16 cellular contexts compared by ENCODE assay signal in genomic region chr1:112558634-112559033, GRCh38. TPM values are rescaled to one million over a fixed set of nuclear protein-coding genes. Genes with fewer than 3 reads are reported as not detected.
DNase-seq lines count a peak whose midpoint lies in the region; ATAC-seq, FAIRE-seq and TF ChIP-seq lines count a peak whose summit lies in the region.
"Had no signal": no experiment of that assay in that cellular context is flagged by ENCODE, and none has a peak within 500 bp of the region (broad histone marks: within the 10 kb centered on the region; RNA-seq: fewer than 3 reads in every experiment).

No MANE protein-coding gene starts in this region.

- DNase-seq in D341Med (ENCODE audit: low spot score): peak; percentile 21
- DNase-seq in NCI-H2227 treated with DMSO at 0.1 percent for 48 hours (lab: John Stamatoyannopoulos, UW): peak; percentile 83
- no peak for DNase-seq in K562 (ENCODE audit: extremely low read depth in 1 of 4, low spot score in 3 of 4)
- peak; percentile 39 for DNase-seq in neuronal stem cell (ENCODE audit: low spot score)
- no peak for DNase-seq in UCSD-AML1 (lab: John Stamatoyannopoulos, UW; ENCODE audit: unreplicated experiment)
- DNase-seq in HT-29 (ENCODE audit: low spot score): no peak
- no peak for DNase-seq in MG63
- DNase-seq: 8988T; ACHN; CD4-positive, CD25-positive, alpha-beta regulatory T cell; DMS79; GOT3; H9 had no signal

- ATAC-seq in K562 (no peak), GM18517 (IDR thresholded peaks at IDR 0.05; ENCODE audit: unreplicated experiment) (no peak)

- TF ChIP-seq RAD21 in K562 (CRISPR knock-in tag; conservative IDR thresholded peaks at IDR 0.05 in 1 of 2, IDR thresholded peaks at IDR 0.05 in 1 of 2): no peak

- H3K27ac ChIP-seq in K562 (ENCODE audit: extremely low read depth, low read depth, low read length): peak overlapping the region; percentile 14; the same call in 1 of the 3 replicates
- peak overlapping the region; percentile 25 for H3K27ac ChIP-seq in neuronal stem cell (replicated peaks; ENCODE audit: low read length)
- H3K27ac ChIP-seq: BLaER1 treated with 17β-estradiol and CSF1 and Interleukin-3, amounts not matched to agents 10 nM and 100 nM had no signal

- H3K4me3 ChIP-seq in K562: no peak overlapping the region
- H3K4me3 ChIP-seq in neuronal stem cell (ENCODE audit: low read length in 2 of 2): no peak overlapping the region
- no peak overlapping the region for H3K4me3 ChIP-seq in MG63
- H3K4me3 ChIP-seq: BLaER1 treated with 17β-estradiol and CSF1 and Interleukin-3, amounts not matched to agents 10 nM and 100 nM had no signal

- 88% methylated on average over 3 of the region's 3 CpGs for WGBS in K562 (ENCODE audit: insufficient coverage, low coverage, missing lambda C conversion rate)
- WGBS in neuronal stem cell (ENCODE audit: extremely low coverage in 2 of 2, insufficient read length in 2 of 2, insufficient replicate concordance in 1 of 2), 2 donors: no CpG with 5 or more reads among the region's 3 CpGs

- H2AK5ac ChIP-seq in neuronal stem cell (ENCODE audit: low read depth, low read length): no peak overlapping the region

- H3K4me1 ChIP-seq in K562 (replicated peaks in 1 of 2; ENCODE audit: control insufficient read depth in 2 of 2, insufficient read depth in 2 of 2, low read length in 2 of 2): no peaks in the 10 kb centered on the region; a peak in 1 of 5 replicates
- H3K4me1 ChIP-seq in neuronal stem cell (ENCODE audit: control insufficient read depth in 2 of 2, insufficient read depth in 1 of 2, low read depth in 1 of 2, low read length in 2 of 2): peaks cover 2% of the 10 kb centered on the region in 2 donors

- no peak overlapping the region for H3K23ac ChIP-seq in neuronal stem cell (ENCODE audit: low read depth, low read length, poor library complexity)

- H3K36me3 ChIP-seq in K562 (ENCODE audit: control insufficient read depth, insufficient read depth, low read length) (no peaks in the 10 kb centered on the region; the same call in 2 of the 3 replicates), neuronal stem cell (replicated peaks in 1 of 2; ENCODE audit: control insufficient read depth in 2 of 2, insufficient read depth in 2 of 2, low read length in 2 of 2) (peaks cover 0 to 41% of the 10 kb centered on the region in 2 donors), MG63 (peaks cover 24% of the 10 kb centered on the region)

- H3K27me3 ChIP-seq in K562 (ENCODE audit: control insufficient read depth in 2 of 2, insufficient read depth in 2 of 2, low read length in 2 of 2) (no peaks in the 10 kb centered on the region), neuronal stem cell (ENCODE audit: control insufficient read depth in 3 of 3, insufficient read depth in 3 of 3, low read depth in 1 of 3, low read length in 3 of 3) (no peaks in the 10 kb centered on the region), MG63 (no peaks in the 10 kb centered on the region)
- H3K27me3 ChIP-seq: BLaER1 treated with 17β-estradiol and CSF1 and Interleukin-3, amounts not matched to agents 10 nM and 100 nM had no signal

- H4K8ac ChIP-seq in neuronal stem cell (ENCODE audit: low read depth, low read length): no peak overlapping the region

- no peak overlapping the region for H3K4me2 ChIP-seq in K562 (ENCODE audit: insufficient read depth, low read length)
- no peak overlapping the region for H3K4me2 ChIP-seq in neuronal stem cell (ENCODE audit: insufficient read depth, low read length, poor library complexity, severe bottlenecking)
- H3K4me2 ChIP-seq: BLaER1 treated with 17β-estradiol and CSF1 and Interleukin-3, amounts not matched to agents 10 nM and 100 nM had no signal

- no peak for TF ChIP-seq EP300 in K562 (IDR thresholded peaks at IDR 0.05; ENCODE audit: low read length)

- no peak overlapping the region for H2BK120ac ChIP-seq in neuronal stem cell (ENCODE audit: low read depth, low read length)

- BruUV-seq in K562 (replicated peaks; lab: Mats Ljungman, UMichigan): no TSS peak

- no peak overlapping the region for H2BK12ac ChIP-seq in neuronal stem cell (ENCODE audit: low read length)

- H2AFZ ChIP-seq in K562 (ENCODE audit: low read depth, low read length) (no peak overlapping the region), neuronal stem cell (ENCODE audit: low read length) (no peak overlapping the region)

- CTCF ChIA-PET in K562 (lab: Yijun Ruan, JAX; ENCODE audit: low intra/inter-chr PET ratio): no interaction called here

- POLR2A ChIA-PET in K562 (lab: Yijun Ruan, JAX): interaction anchor here (1.8 kb wide), 1 partner anchor 15 kb away, joined by 5 read pairs; no protein-coding TSS in a partner anchor

- H2BK15ac ChIP-seq in neuronal stem cell (ENCODE audit: low read length): no peak overlapping the region

- no peak for TF ChIP-seq POLR2A in K562 (conservative IDR thresholded peaks at IDR 0.05)

- no peak for TF ChIP-seq CTCF in K562 (IDR thresholded peaks at IDR 0.05 in 2 of 3, conservative IDR thresholded peaks at IDR 0.05 in 1 of 3; ENCODE audit: insufficient read depth in 2 of 3, low read depth in 1 of 3, low read length in 3 of 3)

- FAIRE-seq in K562 (lab: Jason Lieb, UNC): no peak
- FAIRE-seq: GM12891 had no signal

- H2BK5ac ChIP-seq in neuronal stem cell (ENCODE audit: low read length): no peak overlapping the region

- intact Hi-C loops in K562 (cut with micrococcal nuclease): no loop called here

- H3K4ac ChIP-seq in neuronal stem cell (ENCODE audit: low read length): no peak overlapping the region

- no peak overlapping the region for H4K91ac ChIP-seq in neuronal stem cell (ENCODE audit: low read depth, low read length, poor library complexity)

- H3K9ac ChIP-seq in K562 (ENCODE audit: insufficient read depth in 1 of 2, low read depth in 2 of 2, low read length in 2 of 2) (no peak overlapping the region), neuronal stem cell (ENCODE audit: low read depth, low read length, poor library complexity) (no peak overlapping the region)
- H3K9ac ChIP-seq: BLaER1 treated with 17β-estradiol and CSF1 and Interleukin-3, amounts not matched to agents 10 nM and 100 nM had no signal

- no peaks in the 10 kb centered on the region for H4K20me1 ChIP-seq in K562 (replicated peaks; ENCODE audit: control insufficient read depth, insufficient read depth, low read length)
- H4K20me1 ChIP-seq: BLaER1 treated with 17β-estradiol and CSF1 and Interleukin-3, amounts not matched to agents 10 nM and 100 nM had no signal

- no peaks in the 10 kb centered on the region for H3K79me1 ChIP-seq in neuronal stem cell (ENCODE audit: low read depth, low read length)

- in situ Hi-C loops in K562 (cut with MboI): no loop called here

- no peaks in the 10 kb centered on the region for H3K9me1 ChIP-seq in K562 (ENCODE audit: control insufficient read depth, insufficient read depth, low read length)

- H3K79me2 ChIP-seq in K562 (ENCODE audit: control insufficient read depth, insufficient read depth, low read length): no peaks in the 10 kb centered on the region

- H3K18ac ChIP-seq in neuronal stem cell (ENCODE audit: low read length): no peak overlapping the region

- H3K14ac ChIP-seq in neuronal stem cell (ENCODE audit: low read length): no peak overlapping the region

- H3K9me3 ChIP-seq in K562 (replicated peaks; ENCODE audit: control insufficient read depth, insufficient read depth, low read depth, low read length) (no peaks in the 10 kb centered on the region), neuronal stem cell (replicated peaks in 1 of 2; ENCODE audit: control insufficient read depth in 2 of 2, insufficient read depth in 1 of 2, low read depth in 1 of 2, low read length in 2 of 2) (no peaks in the 10 kb centered on the region), MG63 (no peaks in the 10 kb centered on the region)
- H3K9me3 ChIP-seq: BLaER1 treated with 17β-estradiol and CSF1 and Interleukin-3, amounts not matched to agents 10 nM and 100 nM had no signal

TF ChIP-seq in K562, 482 proteins besides CTCF, POLR2A, EP300 and RAD21:
- TF ChIP-seq NFE2L1 (tag; IDR thresholded peaks at IDR 0.05; ENCODE audit: borderline replicate concordance, low read depth): no peak

RNA-seq across cellular contexts. Expression of gene WNT2B, which starts 49.9 kb away (rescaled TPM):
- total RNA-seq in K562 (2011; cell fraction: chromatin; rRNA removed; ENCODE audit: low replicate concordance): 0.18 and 0.23 TPM in 2 replicates
- not detected in 2 replicates for total RNA-seq in K562 (2011; cell fraction: nucleolus; rRNA removed)
- 0.15 TPM in 1 of 2 replicates, not detected in the other for total RNA-seq in K562 (2011; cell fraction: nucleoplasm; rRNA removed)
- total RNA-seq in K562 (2014; rRNA removed): not detected in 2 replicates
- total RNA-seq in K562 (2014; rRNA removed; fragmentation: Illumina TruSeq; extraction: Trizol): not detected in 2 replicates
- total RNA-seq in K562 (2015; rRNA removed; fragmentation: Illumina TruSeq; extraction: Trizol): 0.04 TPM in 1 of 2 replicates, not detected in the other
- 0.02 and 0.04 TPM in 2 replicates for total RNA-seq in K562 (2021)
- 0.04 and 0.09 TPM in 2 replicates for polyA plus RNA-seq in K562 (2011; rRNA removed)
- 0.01 TPM in 1 of 2 replicates, not detected in the other for polyA plus RNA-seq in K562 (2011; cell fraction: cytosol; rRNA removed)
- polyA plus RNA-seq in K562 (2011; cell fraction: nucleus; rRNA removed): 0.08 and 0.09 TPM in 2 replicates
- polyA plus RNA-seq in K562 (2012): 0.09 and 0.24 TPM in 2 replicates
- polyA plus RNA-seq in K562 (2014; fragmentation: Illumina TruSeq; extraction: Trizol): not detected in 2 replicates
- polyA plus RNA-seq in K562 (2014; fragmentation: Nextera tagmentation; extraction: Ambion mirVana): under 1 TPM; 0.03 to 0.06 TPM
- 0.05 TPM in 1 of 2 replicates, not detected in the other for polyA plus RNA-seq in K562 (2014; rRNA removed)
- polyA minus RNA-seq in K562 (2011; rRNA and poly(A)+ RNA removed): 0.07 and 0.18 TPM in 2 replicates
- polyA minus RNA-seq in K562 (2011; cell fraction: cytosol; rRNA and poly(A)+ RNA removed): not detected in 2 replicates
- polyA minus RNA-seq in K562 (2011; cell fraction: nucleus; rRNA and poly(A)+ RNA removed): 0.13 and 0.22 TPM in 2 replicates
- 4.9 TPM for polyA plus RNA-seq in neuronal stem cell (2013, experiment 1 of 2)
- polyA plus RNA-seq in neuronal stem cell (2013, experiment 2 of 2): 5.1 TPM
- 0.28 and 1.0 TPM in 2 replicates for total RNA-seq in HT-29 (2014; rRNA removed; shearing (Covaris generic))
- total RNA-seq in MG63 (2014; rRNA removed; shearing (Covaris generic); ENCODE audit: low replicate concordance): 11.0 and 12.0 TPM in 2 replicates

Comparison
In these comparisons a context has a peak if more than half of its experiments do, and no peak if none do; other contexts are left out.
1. DNase-seq: peak in D341Med (single experiment), NCI-H2227 treated with DMSO at 0.1 percent for 48 hours (single experiment) and neuronal stem cell (single experiment); none in K562 (0 of 4), UCSD-AML1 (single experiment), HT-29 (single experiment) and MG63 (single experiment).